Comparison of ENCODE assay signal across 19 cellular contexts in genomic region chr10:8951440-8952089, GRCh38.
"Had no signal": no experiment of that assay in that cellular context is flagged by ENCODE, and none has a peak within 500 bp of the region (broad histone marks: within the 10 kb centered on the region; RNA-seq: fewer than 3 reads in every experiment).

No MANE protein-coding gene starts in this region.

- H3K4me3 Mint-ChIP-seq: activated naive CD4-positive, alpha-beta T cell treated with anti-CD3 and anti-CD28 coated beads, Interleukin-2, amount 10 ng/mL, durations not matched to agents 7 days and 5 days; dendritic cell treated with granulocyte-macrophage colony-stimulating factor and Interleukin-4, amounts not matched to agents 40 ng/mL and 50 ng/mL, for 4 days; natural killer cell treated with Interleukin-12 subunit alpha and Interleukin-12 subunit beta and Interleukin-15 and Interleukin-18, amount 100 ng/mL, for 72 hours; WTC11 had no signal

- H3K4me1 Mint-ChIP-seq: activated naive CD4-positive, alpha-beta T cell treated with anti-CD3 and anti-CD28 coated beads, Interleukin-2, amount 10 ng/mL, durations not matched to agents 7 days and 5 days; WTC11 had no signal

- H3K27me3 Mint-ChIP-seq: activated naive CD4-positive, alpha-beta T cell treated with anti-CD3 and anti-CD28 coated beads, Interleukin-2, amount 10 ng/mL, durations not matched to agents 7 days and 5 days; dendritic cell treated with granulocyte-macrophage colony-stimulating factor and Interleukin-4, amounts not matched to agents 40 ng/mL and 50 ng/mL, for 4 days had no signal

- H3K36me3 Mint-ChIP-seq: activated naive CD4-positive, alpha-beta T cell treated with anti-CD3 and anti-CD28 coated beads, Interleukin-2, amount 10 ng/mL, durations not matched to agents 7 days and 5 days; natural killer cell treated with Interleukin-12 subunit alpha and Interleukin-12 subunit beta and Interleukin-15 and Interleukin-18, amount 100 ng/mL, for 72 hours; WTC11 had no signal

- DNase-seq: activated CD4-positive, alpha-beta T cell treated with anti-CD3 and anti-CD28 coated beads for 48 hours; activated CD8-positive, alpha-beta memory T cell treated with anti-CD3 and anti-CD28 coated beads for 24 hours; activated CD8-positive, alpha-beta memory T cell treated with anti-CD3 and anti-CD28 coated beads, Interleukin-2, amount 50 U/mL, for 4 hours; activated effector memory CD4-positive, alpha-beta T cell treated with anti-CD3 and anti-CD28 coated beads, Interleukin-2, amount 50 U/mL, for 16 hours; activated naive CD4-positive, alpha-beta T cell treated with anti-CD3 and anti-CD28 coated beads, Interleukin-2, amount 10 ng/mL, durations not matched to agents 7 days and 5 days; brain microvascular endothelial cell; caudate nucleus; effector CD4-positive, alpha-beta T cell; foreskin fibroblast; heart right ventricle; islet precursor cell; left cardiac atrium; midbrain; stimulated activated CD4-positive, alpha-beta T cell treated with anti-CD3 and anti-CD28 coated beads, Interleukin-4, amount 100 ng/mL, for 24 hours; stimulated activated naive CD4-positive, alpha-beta T cell treated with Interleukin-2 at 50 U/mL for 16 hours; T-helper 9 cell had no signal

- ATAC-seq: heart right ventricle; left cardiac atrium; natural killer cell treated with Interleukin-12 subunit alpha and Interleukin-12 subunit beta and Interleukin-15 and Interleukin-18, amount 100 ng/mL, for 72 hours; WTC11 had no signal

- H3K27ac Mint-ChIP-seq: activated naive CD4-positive, alpha-beta T cell treated with anti-CD3 and anti-CD28 coated beads, Interleukin-2, amount 10 ng/mL, durations not matched to agents 7 days and 5 days; dendritic cell treated with granulocyte-macrophage colony-stimulating factor and Interleukin-4, amounts not matched to agents 40 ng/mL and 50 ng/mL, for 4 days; natural killer cell treated with Interleukin-12 subunit alpha and Interleukin-12 subunit beta and Interleukin-15 and Interleukin-18, amount 100 ng/mL, for 72 hours; WTC11 had no signal

- H3K9me3 Mint-ChIP-seq: activated naive CD4-positive, alpha-beta T cell treated with anti-CD3 and anti-CD28 coated beads, Interleukin-2, amount 10 ng/mL, durations not matched to agents 7 days and 5 days had no signal
